ENCODE assay signal across 8 cellular contexts in genomic region chr6:79630883-79631799, GRCh38. TPM values are rescaled to one million over a fixed set of nuclear protein-coding genes. Genes with fewer than 3 reads are reported as not detected.
A peak's percentile ranks its signal among the peaks of the same experiment; 100 is the strongest.
DNase-seq lines count a peak whose midpoint lies in the region; ATAC-seq and TF ChIP-seq lines count a peak whose summit lies in the region.

Gene SH3BGRL2, plus strand, starts transcription at chr6:79631329. Its CDS starts 133 bp downstream, at chr6:79631462.

- H3K36me3 ChIP-seq in CD4-positive, alpha-beta memory T cell (ENCODE audit: insufficient read depth, low read length), result no peaks in the 10 kb centered on the region

- H3K27me3 ChIP-seq in CD4-positive, alpha-beta memory T cell (ENCODE audit: insufficient read depth, low read length), result peaks cover 5% of the 10 kb centered on the region

- peaks cover 4 to 12% (median 7%) of the 10 kb centered on the region in 4 donors for H3K4me1 Mint-ChIP-seq in CD4-positive, alpha-beta memory T cell
- H3K4me1 Mint-ChIP-seq in MCF 10A (ENCODE audit: insufficient read depth, unreplicated experiment) (peaks cover 26% of the 10 kb centered on the region), progenitor cell of endocrine pancreas (ENCODE audit: low read depth) (peaks cover 39% of the 10 kb centered on the region)

- H3K27ac Mint-ChIP-seq in CD4-positive, alpha-beta memory T cell, result no peak within 1 kb of the TSS
- no peak within 1 kb of the TSS for H3K27ac Mint-ChIP-seq in MCF 10A (ENCODE audit: low read depth, unreplicated experiment)
- peak within 1 kb of the TSS; percentile 97 for H3K27ac Mint-ChIP-seq in progenitor cell of endocrine pancreas

- no peaks in the 10 kb centered on the region for H3K4me1 ChIP-seq in CD4-positive, alpha-beta memory T cell (ENCODE audit: insufficient read depth, low read length)

- intact Hi-C loops in CD4-positive, alpha-beta memory T cell (cut with micrococcal nuclease), result no loop called here
- intact Hi-C loops in MCF 10A (cut with micrococcal nuclease), result no loop called here

- H3K4me3 Mint-ChIP-seq in CD4-positive, alpha-beta memory T cell, result peak within 1 kb of the TSS; percentile 75 to 91 (median 83)
- H3K4me3 Mint-ChIP-seq in MCF 10A (ENCODE audit: unreplicated experiment) (peak within 1 kb of the TSS; percentile 93), progenitor cell of endocrine pancreas (ENCODE audit: low read depth) (peak within 1 kb of the TSS; percentile 99)

- no peak for DNase-seq in CD4-positive, alpha-beta memory T cell
- peak; percentile 73 for DNase-seq in HuH-7.5 (ENCODE audit: low spot score)
- DNase-seq in SHP77 treated with DMSO at 0.1 percent for 48 hours (lab: John Stamatoyannopoulos, UW), result peak; percentile 67
- DNase-seq in MCF 10A (ENCODE audit: unreplicated experiment), result peak; percentile 66
- DNase-seq in hypothalamus (lab: John Stamatoyannopoulos, UW), result peak in 49 of 51 donors; percentile 7 to 72 (median 42)
- peak; percentile 79 for DNase-seq in progenitor cell of endocrine pancreas (ENCODE audit: low spot score, unreplicated experiment)

- H3K4me3 ChIP-seq in CD4-positive, alpha-beta memory T cell (ENCODE audit: low read length in 2 of 2), result no peak within 1 kb of the TSS

- CTCF ChIA-PET in CD4-positive, alpha-beta memory T cell (lab: Charles Lee; ENCODE audit: partially characterized antibody), result interaction anchor here (1.9 to 2.6 kb wide), 2 partner anchors 8 to 41 kb away, joined by 4 to 9 read pairs; no protein-coding TSS in a partner anchor
- CTCF ChIA-PET in MCF 10A (lab: Yijun Ruan, JAX), result interaction anchor here (1.2 to 1.4 kb wide), 2 partner anchors 9 to 88 kb away, joined by 4 to 7 read pairs; no protein-coding TSS in a partner anchor

- peaks cover 0 to 3% (median 0%) of the 10 kb centered on the region in 8 donors for H3K9me3 Mint-ChIP-seq in CD4-positive, alpha-beta memory T cell
- H3K9me3 Mint-ChIP-seq in MCF 10A (ENCODE audit: unreplicated experiment), result no peaks in the 10 kb centered on the region
- H3K9me3 Mint-ChIP-seq in progenitor cell of endocrine pancreas (ENCODE audit: low read depth), result no peaks in the 10 kb centered on the region

- peaks cover 41 to 43% of the 10 kb centered on the region in 2 donors for H3K27me3 Mint-ChIP-seq in CD4-positive, alpha-beta memory T cell
- no peaks in the 10 kb centered on the region for H3K27me3 Mint-ChIP-seq in MCF 10A (ENCODE audit: insufficient read depth, unreplicated experiment)
- H3K27me3 Mint-ChIP-seq in progenitor cell of endocrine pancreas, result no peaks in the 10 kb centered on the region

- no peaks in the 10 kb centered on the region for H3K36me3 Mint-ChIP-seq in CD4-positive, alpha-beta memory T cell
- H3K36me3 Mint-ChIP-seq in MCF 10A (ENCODE audit: insufficient read depth, unreplicated experiment) (no peaks in the 10 kb centered on the region), progenitor cell of endocrine pancreas (ENCODE audit: insufficient read depth) (peaks cover 5% of the 10 kb centered on the region)

- no peak for TF ChIP-seq CTCF in MCF 10A (IDR thresholded peaks at IDR 0.05; ENCODE audit: unreplicated experiment)
- no peak for TF ChIP-seq CTCF in progenitor cell of endocrine pancreas (IDR thresholded peaks at IDR 0.05; ENCODE audit: unreplicated experiment)

- peak; percentile 68 for ATAC-seq in GM19463 (IDR thresholded peaks at IDR 0.05; ENCODE audit: unreplicated experiment)
- ATAC-seq in GM19452 (IDR thresholded peaks at IDR 0.05; ENCODE audit: unreplicated experiment), result no peak

- BruUV-seq in MCF 10A (replicated peaks; lab: Mats Ljungman, UMichigan), result no TSS peak

- H3K27ac ChIP-seq in CD4-positive, alpha-beta memory T cell (ENCODE audit: low read depth, low read length), result no peak within 1 kb of the TSS

- POLR2A ChIA-PET in CD4-positive, alpha-beta memory T cell (lab: Charles Lee; ENCODE audit: partially characterized antibody), result no interaction called here
- POLR2A ChIA-PET in MCF 10A (lab: Yijun Ruan, JAX), result interaction anchor here (0.6 to 1.4 kb wide), 5 partner anchors 9 to 94 kb away, joined by 3 to 6 read pairs (median 3); partner anchors contain the start of gene LCA5

- H3K9me3 ChIP-seq in CD4-positive, alpha-beta memory T cell (ENCODE audit: control insufficient read depth in 1 of 2, low read length in 2 of 2), result no peaks in the 10 kb centered on the region

RNA-seq across cellular contexts. Expression of gene SH3BGRL2, which starts in this region (rescaled TPM):
- total RNA-seq in CD4-positive, alpha-beta memory T cell, result under 1 TPM; 0.41 to 0.50 TPM
- polyA plus RNA-seq in CD4-positive, alpha-beta memory T cell, result under 1 TPM; 0.07 to 0.15 TPM
- total RNA-seq in MCF 10A (2022), result 7.1 and 8.8 TPM in 2 replicates
- 47.4 and 49.1 TPM in 2 replicates for total RNA-seq in progenitor cell of endocrine pancreas

Comparison
In these comparisons a context has a peak if more than half of its experiments do, and no peak if none do; other contexts are left out.
1. DNase-seq: peak in HuH-7.5 (single experiment), SHP77 treated with DMSO at 0.1 percent for 48 hours (single experiment), MCF 10A (single experiment), hypothalamus (49 of 51) and progenitor cell of endocrine pancreas (single experiment); none in CD4-positive, alpha-beta memory T cell (0 of 5).
2. Peak in every context shown above with its lines, with median percentiles within 50 percentile points of each other: H3K4me3 Mint-ChIP-seq.